ENCODE assay signal across 9 cellular contexts in the genomic region with DNA sequence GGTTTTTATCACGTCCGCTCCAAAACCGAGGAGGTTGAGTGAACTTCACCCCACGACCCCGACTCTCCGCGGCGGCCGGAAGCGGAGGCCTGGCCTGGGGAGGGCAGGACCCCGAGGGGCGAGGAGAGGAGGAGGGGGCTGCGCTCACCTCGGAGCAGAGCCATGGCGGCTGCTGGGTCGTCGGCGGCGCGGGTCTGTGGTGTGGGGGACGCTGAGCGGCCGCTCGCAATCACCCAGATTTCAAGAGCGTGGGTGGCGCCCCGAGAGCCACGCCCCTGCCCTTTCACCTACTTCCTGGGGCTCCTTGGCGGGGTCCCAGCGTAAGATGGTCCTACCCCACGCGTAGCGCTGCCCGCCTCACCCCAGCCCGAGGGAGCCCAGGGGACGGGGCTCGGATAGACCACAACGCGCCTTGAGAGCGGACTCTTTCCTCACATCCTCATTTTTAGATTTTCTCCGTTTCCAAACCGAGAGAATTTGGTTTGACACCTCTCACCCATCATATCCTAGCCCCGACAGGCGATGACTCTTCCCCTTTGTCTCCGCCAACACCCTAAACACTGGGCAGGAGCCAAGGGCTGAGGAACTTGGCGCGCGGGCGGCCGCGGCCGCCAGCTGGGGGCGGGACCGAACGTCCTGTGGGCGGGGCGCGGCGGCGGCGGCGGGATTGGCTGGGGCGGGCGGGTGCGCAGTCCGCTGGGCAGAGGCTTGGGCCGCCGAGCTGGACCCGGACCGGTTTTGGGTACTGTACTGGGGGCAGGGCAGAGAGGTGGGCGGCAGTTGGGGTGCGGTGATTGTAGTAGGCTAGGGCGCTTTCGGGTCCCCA. TPM values are rescaled to one million over a fixed set of nuclear protein-coding genes. Genes with fewer than 3 reads are reported as not detected.
DNase-seq lines count a peak whose midpoint lies in the region; ATAC-seq and TF ChIP-seq lines count a peak whose summit lies in the region.
"Had no signal": no experiment of that assay in that cellular context is flagged by ENCODE, and none has a peak within 500 bp of the region (broad histone marks: within the 10 kb centered on the region; RNA-seq: fewer than 3 reads in every experiment).

A gene with protein sequence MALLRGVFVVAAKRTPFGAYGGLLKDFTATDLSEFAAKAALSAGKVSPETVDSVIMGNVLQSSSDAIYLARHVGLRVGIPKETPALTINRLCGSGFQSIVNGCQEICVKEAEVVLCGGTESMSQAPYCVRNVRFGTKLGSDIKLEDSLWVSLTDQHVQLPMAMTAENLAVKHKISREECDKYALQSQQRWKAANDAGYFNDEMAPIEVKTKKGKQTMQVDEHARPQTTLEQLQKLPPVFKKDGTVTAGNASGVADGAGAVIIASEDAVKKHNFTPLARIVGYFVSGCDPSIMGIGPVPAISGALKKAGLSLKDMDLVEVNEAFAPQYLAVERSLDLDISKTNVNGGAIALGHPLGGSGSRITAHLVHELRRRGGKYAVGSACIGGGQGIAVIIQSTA (minus strand): TSS at position 213 of the 826 bp plus-strand sequence. CDS start 49 bp downstream, at position 164.

- peak within 1 kb of the TSS; percentile 95 to 98 (median 97) for H3K4me3 Mint-ChIP-seq in brain

- peaks cover 14% of the 10 kb centered on the region for H3K4me1 ChIP-seq in iPS-15b (ENCODE audit: control insufficient read depth, insufficient read depth, low read length)
- peaks cover 17% of the 10 kb centered on the region for H3K4me1 ChIP-seq in skeletal muscle satellite cell (ENCODE audit: control insufficient read depth, insufficient read depth, low read length)

- ATAC-seq in HG03039 (IDR thresholded peaks at IDR 0.05; ENCODE audit: unreplicated experiment), result peak; percentile 89

- peaks cover 9% of the 10 kb centered on the region for H3K9me3 ChIP-seq in iPS-15b (ENCODE audit: control insufficient read depth, insufficient read depth, low read length)
- peaks cover 4% of the 10 kb centered on the region for H3K9me3 ChIP-seq in skeletal muscle satellite cell (replicated peaks; ENCODE audit: low read length)

- H3K9ac ChIP-seq in iPS-15b (ENCODE audit: low read depth, low read length) (peak within 1 kb of the TSS; percentile 90), skeletal muscle satellite cell (ENCODE audit: low read depth, low read length) (peak within 1 kb of the TSS; percentile 98)

- H3K36me3 Mint-ChIP-seq in brain, result peaks cover 43% of the 10 kb centered on the region

- H3K4me1 Mint-ChIP-seq in brain, result peaks cover 41% of the 10 kb centered on the region

- peaks cover 8% of the 10 kb centered on the region for H3K27me3 Mint-ChIP-seq in brain

- peak within 1 kb of the TSS; percentile 80 to 99 (median 96) for H3K27ac Mint-ChIP-seq in brain

- peak; percentile 91 for DNase-seq in NK-92 treated with Interleukin-12 subunit alpha and Interleukin-12 subunit beta, amount 100 ng/mL, for 24 hours (lab: John Stamatoyannopoulos, UW)
- no peak for DNase-seq in NK-92 (lab: John Stamatoyannopoulos, UW; ENCODE audit: unreplicated experiment)
- peak; percentile 79 for DNase-seq in NCI-H2107 treated with DMSO at 0.1 percent for 48 hours (lab: John Stamatoyannopoulos, UW; ENCODE audit: unreplicated experiment)
- peak; percentile 81 for DNase-seq in UCSD-AML1 (lab: John Stamatoyannopoulos, UW; ENCODE audit: unreplicated experiment)
- DNase-seq: DND-41 had no signal

- H3K9me3 Mint-ChIP-seq in brain, result peaks cover 19 to 25% (median 24%) of the 10 kb centered on the region in 5 experiments

- H3K27me3 ChIP-seq in iPS-15b (ENCODE audit: control insufficient read depth, insufficient read depth, low read length) (no peaks in the 10 kb centered on the region), skeletal muscle satellite cell (ENCODE audit: control insufficient read depth, insufficient read depth, low read length) (no peaks in the 10 kb centered on the region)

- peak within 1 kb of the TSS; percentile 92 for H3K4me2 ChIP-seq in skeletal muscle satellite cell (ENCODE audit: low read length)

- TF ChIP-seq CTCF in brain (conservative IDR thresholded peaks at IDR 0.05), result no peak

- no peaks in the 10 kb centered on the region for H3K36me3 ChIP-seq in iPS-15b (ENCODE audit: control insufficient read depth, insufficient read depth, low read length)
- H3K36me3 ChIP-seq in skeletal muscle satellite cell (ENCODE audit: insufficient read depth, low read length), result no peaks in the 10 kb centered on the region

- H3K4me3 ChIP-seq in iPS-15b (ENCODE audit: low read depth, low read length), result peak within 1 kb of the TSS; percentile 91
- H3K4me3 ChIP-seq in skeletal muscle satellite cell (ENCODE audit: low read length), result peak within 1 kb of the TSS; percentile 99

RNA-seq across cellular contexts. Expression of the gene that starts here (rescaled TPM):
- polyA plus RNA-seq in brain (ENCODE audit: insufficient read depth, low read depth, low replicate concordance), result 146 TPM
- total RNA-seq in skeletal muscle satellite cell (2012; rRNA removed), result 35.2 and 45.4 TPM in 2 replicates
